In the genomic region with DNA sequence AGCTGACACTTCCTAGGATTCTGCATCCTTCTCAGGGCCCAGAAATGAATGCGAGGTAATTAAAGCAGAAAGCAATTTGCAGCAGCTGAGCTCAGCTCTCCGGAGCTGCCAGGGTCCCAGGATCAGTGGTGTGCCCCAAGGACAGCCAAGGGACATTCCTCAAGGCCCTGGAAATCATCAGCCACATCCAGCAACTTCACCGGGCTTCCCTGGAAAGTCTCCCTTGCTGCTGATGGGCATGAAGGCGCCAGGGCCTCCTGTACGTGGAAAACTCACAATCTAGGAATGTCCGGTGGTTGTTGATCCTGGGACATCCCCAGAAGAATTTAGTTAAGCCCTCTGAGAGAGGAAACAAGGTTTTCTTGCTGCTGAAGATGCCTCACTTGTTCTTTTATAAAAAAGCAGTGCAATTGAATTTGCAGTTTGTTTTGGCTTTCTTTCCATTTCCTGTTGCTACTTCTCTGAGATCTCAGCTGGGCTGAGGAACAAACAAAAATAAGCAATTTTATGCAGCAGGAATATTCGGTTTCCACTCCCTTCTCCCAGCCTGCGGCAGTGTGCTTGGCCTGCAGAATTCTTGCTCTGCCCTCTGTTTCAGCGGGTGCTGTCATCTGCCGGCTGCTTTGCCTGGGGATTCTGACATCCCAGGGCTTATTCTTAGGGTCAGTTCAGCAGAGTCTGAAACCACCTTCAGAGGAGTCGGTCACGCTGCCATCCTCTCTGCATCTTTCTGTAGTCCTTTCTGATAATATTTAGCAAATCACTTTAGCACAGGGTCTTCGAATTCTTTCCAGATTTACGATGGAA, we compare ENCODE assay signal across 12 cellular contexts.
DNase-seq lines count a peak whose midpoint lies in the region; ATAC-seq and TF ChIP-seq lines count a peak whose summit lies in the region.
"Had no signal": no experiment of that assay in that cellular context is flagged by ENCODE, and none has a peak within 500 bp of the region (broad histone marks: within the 10 kb centered on the region; RNA-seq: fewer than 3 reads in every experiment).

No MANE protein-coding gene starts in this region.

- peaks cover 2% of the 10 kb centered on the region for H3K9me3 Mint-ChIP-seq in neural progenitor cell
- H3K9me3 Mint-ChIP-seq in natural killer cell = no peaks in the 10 kb centered on the region
- H3K9me3 Mint-ChIP-seq: activated naive CD4-positive, alpha-beta T cell treated with anti-CD3 and anti-CD28 coated beads, Interleukin-2, amount 50 U/mL, for 24 hours had no signal

- intact Hi-C loops in colonic mucosa (cut with DNase I) (no loop called here), natural killer cell (cut with micrococcal nuclease) (loop anchor here (10.0 kb wide), 1 partner anchor 85 kb away; the partner anchor contains the start of gene EVA1C)

- peak; percentile 14 for TF ChIP-seq CTCF in AG09309 (IDR thresholded peaks at IDR 0.05; ENCODE audit: control insufficient read depth, insufficient read depth, low read depth, low read length, missing control alignments)
- TF ChIP-seq CTCF in fibroblast of pulmonary artery (IDR thresholded peaks at IDR 0.05; ENCODE audit: low read length, missing control alignments) = peak; percentile 25
- TF ChIP-seq CTCF in neural progenitor cell (IDR thresholded peaks at IDR 0.05) = no peak
- TF ChIP-seq CTCF in colonic mucosa (IDR thresholded peaks at IDR 0.05) = no peak
- TF ChIP-seq CTCF in natural killer cell (IDR thresholded peaks at IDR 0.05) = no peak

- H3K9ac ChIP-seq in neural progenitor cell (no peak overlapping the region), colonic mucosa (ENCODE audit: low read depth in 2 of 2, low read length in 2 of 2) (no peak overlapping the region)

- H3K36me3 ChIP-seq in neural progenitor cell (no peaks in the 10 kb centered on the region), colonic mucosa (no peaks in the 10 kb centered on the region)
- H3K36me3 ChIP-seq: right lobe of liver had no signal

- no peak overlapping the region for H3K4me3 ChIP-seq in AG09309 (ENCODE audit: control insufficient read depth, low read depth, low read length)
- no peak overlapping the region for H3K4me3 ChIP-seq in fibroblast of pulmonary artery (replicated peaks; ENCODE audit: low read depth, low read length)
- no peak overlapping the region for H3K4me3 ChIP-seq in neural progenitor cell
- no peak overlapping the region for H3K4me3 ChIP-seq in colonic mucosa
- H3K4me3 ChIP-seq: right lobe of liver had no signal

- no peak for DNase-seq in AG09309 (ENCODE audit: low read depth)
- DNase-seq in fibroblast of pulmonary artery (ENCODE audit: low read depth) = peak; percentile 83
- DNase-seq in neural progenitor cell (ENCODE audit: low spot score) = peak; percentile 23
- DNase-seq in activated CD8-positive, alpha-beta memory T cell treated with anti-CD3 and anti-CD28 coated beads, Interleukin-2, amount 50 U/mL, for 4 hours = no peak
- DNase-seq in COR-L47 (lab: John Stamatoyannopoulos, UW) = no peak
- DNase-seq in colonic mucosa = no peak
- no peak for DNase-seq in natural killer cell
- DNase-seq: activated CD4-positive, alpha-beta T cell treated with anti-CD3 and anti-CD28 coated beads for 4 hours; NCI-H2081; right lobe of liver had no signal

- no peaks in the 10 kb centered on the region for H4K20me1 ChIP-seq in neural progenitor cell (ENCODE audit: low read depth)

- H3K4me1 ChIP-seq in neural progenitor cell (peaks cover 13% of the 10 kb centered on the region), colonic mucosa (peaks cover 6% of the 10 kb centered on the region)
- H3K4me1 ChIP-seq: right lobe of liver had no signal

- H3K27me3 Mint-ChIP-seq in neural progenitor cell (ENCODE audit: insufficient read depth, low read depth) (peaks cover 6% of the 10 kb centered on the region), natural killer cell (ENCODE audit: low read depth in 2 of 2) (no peaks in the 10 kb centered on the region)
- H3K27me3 Mint-ChIP-seq: activated naive CD4-positive, alpha-beta T cell treated with anti-CD3 and anti-CD28 coated beads, Interleukin-2, amount 50 U/mL, for 24 hours had no signal

- peak overlapping the region; percentile 72 for H3K27ac Mint-ChIP-seq in neural progenitor cell
- H3K27ac Mint-ChIP-seq in natural killer cell = no peak overlapping the region
- H3K27ac Mint-ChIP-seq: activated naive CD4-positive, alpha-beta T cell treated with anti-CD3 and anti-CD28 coated beads, Interleukin-2, amount 50 U/mL, for 24 hours had no signal

- H3K4me1 Mint-ChIP-seq in neural progenitor cell = peaks cover 18% of the 10 kb centered on the region
- peaks cover 0 to 11% of the 10 kb centered on the region in 2 donors for H3K4me1 Mint-ChIP-seq in natural killer cell

- H3K79me2 ChIP-seq in neural progenitor cell (ENCODE audit: low read depth) = no peaks in the 10 kb centered on the region

- H3K36me3 Mint-ChIP-seq in neural progenitor cell = no peaks in the 10 kb centered on the region
- H3K36me3 Mint-ChIP-seq in natural killer cell = no peaks in the 10 kb centered on the region

- peak; percentile 46; the same call in 2 of the 3 replicates for ATAC-seq in SK-N-SH treated with all-trans-retinoic acid at 6 μM for 48 hours
- no peak for ATAC-seq in natural killer cell
- ATAC-seq: right lobe of liver had no signal

- H3K9me3 ChIP-seq in neural progenitor cell (ENCODE audit: low read depth) (no peaks in the 10 kb centered on the region), colonic mucosa (no peaks in the 10 kb centered on the region)
- H3K9me3 ChIP-seq: right lobe of liver had no signal

- no peak overlapping the region for H2AFZ ChIP-seq in neural progenitor cell (replicated peaks)

- peak overlapping the region; percentile 0 for H3K4me2 ChIP-seq in neural progenitor cell

- H3K27ac ChIP-seq in neural progenitor cell = no peak overlapping the region
- no peak overlapping the region for H3K27ac ChIP-seq in colonic mucosa

- H3F3A ChIP-seq in neural progenitor cell (ENCODE audit: low read depth) = peaks cover 9% of the 10 kb centered on the region

- H3K27me3 ChIP-seq in neural progenitor cell (no peaks in the 10 kb centered on the region), colonic mucosa (no peaks in the 10 kb centered on the region)
- H3K27me3 ChIP-seq: right lobe of liver had no signal

- H3K4me3 Mint-ChIP-seq in neural progenitor cell (no peak overlapping the region), natural killer cell (no peak overlapping the region)
- H3K4me3 Mint-ChIP-seq: activated naive CD4-positive, alpha-beta T cell treated with anti-CD3 and anti-CD28 coated beads, Interleukin-2, amount 50 U/mL, for 24 hours had no signal

TF ChIP-seq in SK-N-SH treated with all-trans-retinoic acid at 6 μM for 48 hours, 23 proteins besides CTCF, POLR2A, EP300 and RAD21:
- TF ChIP-seq ISL1 (CRISPR knock-in tag; IDR thresholded peaks at IDR 0.05) (peak; percentile 39; the same call in 1 of the 2 replicates), CSDC2 (CRISPR knock-in tag; IDR thresholded peaks at IDR 0.05) (0 out of 2 replicates have a peak, but pooled peaks have one; percentile 70), GLIS3 (CRISPR knock-in tag; IDR thresholded peaks at IDR 0.05) (no peak)

Comparison
In these comparisons a context has a peak if more than half of its experiments do, and no peak if none do; other contexts are left out.
1. DNase-seq: peak in fibroblast of pulmonary artery (single experiment) and neural progenitor cell (single experiment); none in AG09309 (single experiment), activated CD8-positive, alpha-beta memory T cell treated with anti-CD3 and anti-CD28 coated beads, Interleukin-2, amount 50 U/mL, for 4 hours (single experiment), COR-L47 (single experiment), colonic mucosa (single experiment) and natural killer cell (single experiment).
2. CTCF ChIP-seq: peak in AG09309 (single experiment) and fibroblast of pulmonary artery (single experiment); none in neural progenitor cell (single experiment), colonic mucosa (single experiment) and natural killer cell (single experiment).